Comparison of ENCODE assay signal across 30 cellular contexts in genomic region chr3:146827836-146828235, GRCh38.
"Had no signal": no experiment of that assay in that cellular context is flagged by ENCODE, and none has a peak within 500 bp of the region (broad histone marks: within the 10 kb centered on the region; RNA-seq: fewer than 3 reads in every experiment).

No MANE protein-coding gene starts in this region.

- H2AFZ ChIP-seq: neural progenitor cell, parathyroid adenoma had no signal

- ATAC-seq: naive thymus-derived CD4-positive, alpha-beta T cell; natural killer cell; psoas muscle; right cardiac atrium; right lobe of liver; stimulated activated effector memory CD8-positive, alpha-beta T cell treated with anti-CD3 and anti-CD28 coated beads, Interleukin-12 subunit alpha, Interleukin-12 subunit beta, amount 100 ng/mL, for 72 hours; stimulated activated naive B cell treated with anti-CD40 and anti-IgM and Interleukin-4, amounts not matched to agents 10 μg/mL and 1 μg/mL and 100 μg/mL, for 72 hours; stimulated activated naive CD8-positive, alpha-beta T cell treated with anti-CD3 and anti-CD28 coated beads, Interleukin-15, amount 100 ng/mL, for 72 hours; stimulated activated naive CD8-positive, alpha-beta T cell treated with anti-CD3 and anti-CD28 coated beads, Interleukin-15, Interleukin-2, amounts not matched to agents 100 U/mL and 50 U/mL, for 24 hours; upper lobe of right lung had no signal

- H3K4me3 Mint-ChIP-seq: naive thymus-derived CD4-positive, alpha-beta T cell; natural killer cell; nephron; neural progenitor cell; stimulated activated effector memory CD8-positive, alpha-beta T cell treated with anti-CD3 and anti-CD28 coated beads, Interleukin-12 subunit alpha, Interleukin-12 subunit beta, amount 100 ng/mL, for 72 hours; stimulated activated naive B cell treated with anti-CD40 and anti-IgM and Interleukin-4, amounts not matched to agents 10 μg/mL and 1 μg/mL and 100 μg/mL, for 72 hours; stimulated activated naive CD8-positive, alpha-beta T cell treated with anti-CD3 and anti-CD28 coated beads, Interleukin-15, amount 100 ng/mL, for 72 hours; type B pancreatic cell had no signal

- H3K4me1 ChIP-seq: neural progenitor cell, parathyroid adenoma, psoas muscle, right lobe of liver, suprapubic skin, testis, tibial artery, transverse colon, upper lobe of right lung, uterus had no signal

- H3K9me3 ChIP-seq: ovary, psoas muscle, right lobe of liver, sigmoid colon, suprapubic skin, testis, tibial artery, transverse colon, upper lobe of right lung, uterus had no signal

- H3K4me2 ChIP-seq: neural progenitor cell had no signal

- H3K79me2 ChIP-seq: parathyroid adenoma had no signal

- H3K36me3 Mint-ChIP-seq: naive thymus-derived CD4-positive, alpha-beta T cell; natural killer cell; neural progenitor cell; stimulated activated effector memory CD8-positive, alpha-beta T cell treated with anti-CD3 and anti-CD28 coated beads, Interleukin-12 subunit alpha, Interleukin-12 subunit beta, amount 100 ng/mL, for 72 hours; stimulated activated naive B cell treated with anti-CD40 and anti-IgM and Interleukin-4, amounts not matched to agents 10 μg/mL and 1 μg/mL and 100 μg/mL, for 72 hours; type B pancreatic cell had no signal

- H3K27me3 Mint-ChIP-seq: naive thymus-derived CD4-positive, alpha-beta T cell; progenitor cell of endocrine pancreas; stimulated activated naive B cell treated with anti-CD40 and anti-IgM and Interleukin-4, amounts not matched to agents 10 μg/mL and 1 μg/mL and 100 μg/mL, for 72 hours; stimulated activated naive CD8-positive, alpha-beta T cell treated with anti-CD3 and anti-CD28 coated beads, Interleukin-15, amount 100 ng/mL, for 72 hours; type B pancreatic cell had no signal

- H3K4me3 ChIP-seq: neural progenitor cell, ovary, psoas muscle, right lobe of liver, sigmoid colon, suprapubic skin, testis, tibial artery, transverse colon, upper lobe of right lung, uterus had no signal

- H3K27me3 ChIP-seq: neural progenitor cell, ovary, right lobe of liver, sigmoid colon, suprapubic skin, testis, tibial artery, transverse colon, upper lobe of right lung, uterus had no signal

- H3K27ac Mint-ChIP-seq: naive thymus-derived CD4-positive, alpha-beta T cell; natural killer cell; nephron; neural progenitor cell; progenitor cell of endocrine pancreas; stimulated activated effector memory CD8-positive, alpha-beta T cell treated with anti-CD3 and anti-CD28 coated beads, Interleukin-12 subunit alpha, Interleukin-12 subunit beta, amount 100 ng/mL, for 72 hours; stimulated activated naive B cell treated with anti-CD40 and anti-IgM and Interleukin-4, amounts not matched to agents 10 μg/mL and 1 μg/mL and 100 μg/mL, for 72 hours; stimulated activated naive CD8-positive, alpha-beta T cell treated with anti-CD3 and anti-CD28 coated beads, Interleukin-15, amount 100 ng/mL, for 72 hours; type B pancreatic cell had no signal

- H3K9me3 Mint-ChIP-seq: nephron; neural progenitor cell; stimulated activated naive CD8-positive, alpha-beta T cell treated with anti-CD3 and anti-CD28 coated beads, Interleukin-15, amount 100 ng/mL, for 72 hours; type B pancreatic cell had no signal

- H3K36me3 ChIP-seq: neural progenitor cell, ovary, right lobe of liver, sigmoid colon, suprapubic skin, tibial artery, transverse colon, upper lobe of right lung, uterus had no signal

- H3K27ac ChIP-seq: neural progenitor cell, ovary, parathyroid adenoma, psoas muscle, right lobe of liver, sigmoid colon, suprapubic skin, testis, tibial artery, transverse colon, upper lobe of right lung, uterus had no signal

- H3K9ac ChIP-seq: neural progenitor cell, parathyroid adenoma had no signal

- H3K4me1 Mint-ChIP-seq: naive thymus-derived CD4-positive, alpha-beta T cell; natural killer cell; nephron; neural progenitor cell; stimulated activated effector memory CD8-positive, alpha-beta T cell treated with anti-CD3 and anti-CD28 coated beads, Interleukin-12 subunit alpha, Interleukin-12 subunit beta, amount 100 ng/mL, for 72 hours; stimulated activated naive B cell treated with anti-CD40 and anti-IgM and Interleukin-4, amounts not matched to agents 10 μg/mL and 1 μg/mL and 100 μg/mL, for 72 hours; stimulated activated naive CD8-positive, alpha-beta T cell treated with anti-CD3 and anti-CD28 coated beads, Interleukin-15, amount 100 ng/mL, for 72 hours had no signal

- DNase-seq: naive thymus-derived CD4-positive, alpha-beta T cell; natural killer cell; occipital lobe; ovary; posterior cingulate gyrus; psoas muscle; right cardiac atrium; right lobe of liver; sigmoid colon; small intestine; stimulated activated CD4-positive, alpha-beta T cell treated with anti-CD3 and anti-CD28 coated beads, Interleukin-15, amount 100 ng/mL, for 24 hours; stimulated activated CD4-positive, alpha-beta T cell treated with anti-CD3 and anti-CD28 coated beads, Interleukin-2, amount 100 ng/mL, for 24 hours; stimulated activated CD4-positive, alpha-beta T cell treated with anti-CD3 and anti-CD28 coated beads, Interleukin-2, amount 100 ng/mL, for 48 hours; stimulated activated CD4-positive, alpha-beta T cell treated with anti-CD3 and anti-CD28 coated beads, Interleukin-4, amount 100 ng/mL, for 24 hours; stimulated activated naive B cell treated with anti-CD40 and anti-IgM and Interleukin-4, amounts not matched to agents 10 μg/mL and 1 μg/mL and 100 μg/mL, for 72 hours; stimulated activated naive CD8-positive, alpha-beta T cell treated with anti-CD3 and anti-CD28 coated beads, Interleukin-15, amount 100 ng/mL, for 72 hours; stimulated activated naive CD8-positive, alpha-beta T cell treated with anti-CD3 and anti-CD28 coated beads, Interleukin-15, Interleukin-2, amounts not matched to agents 100 U/mL and 50 U/mL, for 24 hours; substantia nigra; testis; tibial artery; transverse colon; upper lobe of right lung; uterus had no signal
